In genomic region chr6:111477481-111477938, GRCh38 we compare ENCODE assay signal across 12 cellular contexts. TPM values are rescaled to one million over a fixed set of nuclear protein-coding genes. Genes with fewer than 3 reads are reported as not detected.
DNase-seq lines count a peak whose midpoint lies in the region; ATAC-seq and TF ChIP-seq lines count a peak whose summit lies in the region.
"Had no signal": no experiment of that assay in that cellular context is flagged by ENCODE, and none has a peak within 500 bp of the region (broad histone marks: within the 10 kb centered on the region; RNA-seq: fewer than 3 reads in every experiment).

No MANE protein-coding gene starts in this region.

- intact Hi-C loops in activated CD4-positive, alpha-beta T cell treated with anti-CD3 and anti-CD28 coated beads, Interleukin-2, amount 10 ng/mL, durations not matched to agents 24 days and 14 days (cut with micrococcal nuclease): loop anchor here (5.0 kb wide), 1 partner anchor 115 kb away; no protein-coding TSS in a partner anchor
- intact Hi-C loops in posterior vena cava (cut with DNase I): no loop called here

- no peaks in the 10 kb centered on the region for H3K9me3 Mint-ChIP-seq in activated CD4-positive, alpha-beta T cell treated with anti-CD3 and anti-CD28 coated beads, Interleukin-2, amount 10 ng/mL, durations not matched to agents 24 days and 14 days
- H3K9me3 Mint-ChIP-seq: central memory CD8-positive, alpha-beta T cell had no signal

- peaks cover 32% of the 10 kb centered on the region for H3K4me1 Mint-ChIP-seq in activated CD4-positive, alpha-beta T cell treated with anti-CD3 and anti-CD28 coated beads, Interleukin-2, amount 10 ng/mL, durations not matched to agents 24 days and 14 days

- peaks cover 3% of the 10 kb centered on the region for H3K36me3 Mint-ChIP-seq in activated CD4-positive, alpha-beta T cell treated with anti-CD3 and anti-CD28 coated beads, Interleukin-2, amount 10 ng/mL, durations not matched to agents 24 days and 14 days (ENCODE audit: low read depth)

- H3K4me3 Mint-ChIP-seq in activated CD4-positive, alpha-beta T cell treated with anti-CD3 and anti-CD28 coated beads, Interleukin-2, amount 10 ng/mL, durations not matched to agents 24 days and 14 days: no peak overlapping the region
- H3K4me3 Mint-ChIP-seq: central memory CD8-positive, alpha-beta T cell had no signal

- no peak for TF ChIP-seq CTCF in AG10803 (conservative IDR thresholded peaks at IDR 0.05; ENCODE audit: low read length)

- peak; percentile 40 for ATAC-seq in GM18907 (IDR thresholded peaks at IDR 0.05; ENCODE audit: unreplicated experiment)
- ATAC-seq in GM18873 (IDR thresholded peaks at IDR 0.05; ENCODE audit: low FRiP score, unreplicated experiment): no peak
- ATAC-seq: upper lobe of right lung had no signal

- no peak overlapping the region for H3K27ac Mint-ChIP-seq in activated CD4-positive, alpha-beta T cell treated with anti-CD3 and anti-CD28 coated beads, Interleukin-2, amount 10 ng/mL, durations not matched to agents 24 days and 14 days

- H3K4me3 ChIP-seq in AG10803 (ENCODE audit: low read length): peak overlapping the region; percentile 38
- H3K4me3 ChIP-seq: upper lobe of right lung had no signal

- H3K27me3 Mint-ChIP-seq in activated CD4-positive, alpha-beta T cell treated with anti-CD3 and anti-CD28 coated beads, Interleukin-2, amount 10 ng/mL, durations not matched to agents 24 days and 14 days: no peaks in the 10 kb centered on the region
- H3K27me3 Mint-ChIP-seq: central memory CD8-positive, alpha-beta T cell had no signal

- DNase-seq in AG10803 (ENCODE audit: low read depth): no peak
- DNase-seq in NCI-H2029 treated with DMSO at 0.1 percent for 48 hours (lab: John Stamatoyannopoulos, UW): peak; percentile 19
- peak; percentile 45 for DNase-seq in fibroblast of peridontal ligament (ENCODE audit: extremely low read depth)
- DNase-seq in NCI-H128 (lab: John Stamatoyannopoulos, UW; ENCODE audit: unreplicated experiment): no peak
- DNase-seq in activated CD4-positive, alpha-beta T cell treated with anti-CD3 and anti-CD28 coated beads, Interleukin-2, amount 10 ng/mL, durations not matched to agents 24 days and 14 days: no peak
- DNase-seq in posterior vena cava (ENCODE audit: low spot score): no peak
- DNase-seq: activated CD4-positive, alpha-beta T cell treated with anti-CD3 and anti-CD28 coated beads for 4 hours; NCI-H1930; upper lobe of right lung had no signal

RNA-seq across cellular contexts. Expression of gene REV3L, which starts 5.5 kb away (rescaled TPM):
- total RNA-seq in activated CD4-positive, alpha-beta T cell treated with anti-CD3 and anti-CD28 coated beads, Interleukin-2, amount 10 ng/mL, durations not matched to agents 24 days and 14 days: 14.0 and 20.8 TPM in 2 replicates
- total RNA-seq in posterior vena cava: 10 to 100 TPM; 63.3 to 70.7 TPM

Comparison
In these comparisons a context has a peak if more than half of its experiments do, and no peak if none do; other contexts are left out.
1. DNase-seq: peak in NCI-H2029 treated with DMSO at 0.1 percent for 48 hours (single experiment) and fibroblast of peridontal ligament (single experiment); none in AG10803 (single experiment), NCI-H128 (single experiment), activated CD4-positive, alpha-beta T cell treated with anti-CD3 and anti-CD28 coated beads, Interleukin-2, amount 10 ng/mL, durations not matched to agents 24 days and 14 days (single experiment) and posterior vena cava (single experiment).